8 cellular contexts compared by ENCODE assay signal in genomic region chr21:22791986-22792560, GRCh38.
A peak's percentile ranks its signal among the peaks of the same experiment; 100 is the strongest.
DNase-seq lines count a peak whose midpoint lies in the region; ATAC-seq and FAIRE-seq lines count a peak whose summit lies in the region.

No MANE protein-coding gene starts in this region.

- no peak for ATAC-seq in GM18519 (IDR thresholded peaks at IDR 0.05; ENCODE audit: low FRiP score, unreplicated experiment)

- DNase-seq in AML-193 (lab: John Stamatoyannopoulos, UW) (peak; percentile 38 to 56), GM18507 (ENCODE audit: extremely low spot score, insufficient read length, low read depth) (peak; percentile 1), NCI-H1417 (lab: John Stamatoyannopoulos, UW) (peak; percentile 41 to 88 (median 46)), SKM-1 treated with dmso at 0.1 percent for 144 hours (lab: John Stamatoyannopoulos, UW; ENCODE audit: unreplicated experiment) (peak; percentile 41), fibroblast of the conjunctiva (ENCODE audit: low read depth) (peak; percentile 34), pulmonary artery endothelial cell (ENCODE audit: low read depth, low spot score) (peak; percentile 20)
- no peak for DNase-seq in activated effector memory CD4-positive, alpha-beta T cell treated with anti-CD3 and anti-CD28 coated beads, Interleukin-2, amount 50 U/mL, for 16 hours

- no peak for FAIRE-seq in GM18507 (lab: Jason Lieb, UNC)
